In genomic region chr4:10593130-10593529, GRCh38 we compare ENCODE assay signal across 1 cellular context.
TF ChIP-seq lines count a peak whose summit lies in the region.

No MANE protein-coding gene starts in this region.

TF ChIP-seq in GM23338, 12 proteins besides CTCF, POLR2A, EP300 and RAD21 (continued from another document):
- TF ChIP-seq STAT1 (IDR thresholded peaks at IDR 0.05; ENCODE audit: unreplicated experiment), result no peak
- no peak for TF ChIP-seq ETS1 (IDR thresholded peaks at IDR 0.05)
- no peak for TF ChIP-seq EZH2 (IDR thresholded peaks at IDR 0.05; ENCODE audit: low read depth, unreplicated experiment)
- no peak for TF ChIP-seq EZH2phosphoT487 (IDR thresholded peaks at IDR 0.05; ENCODE audit: unreplicated experiment)
- no peak for TF ChIP-seq ZNF331 (CRISPR knock-in tag; IDR thresholded peaks at IDR 0.05; ENCODE audit: low read depth)
- no peak for TF ChIP-seq JUNB (IDR thresholded peaks at IDR 0.05; ENCODE audit: unreplicated experiment)
- no peak for TF ChIP-seq NANOG (IDR thresholded peaks at IDR 0.05; ENCODE audit: borderline replicate concordance)
- TF ChIP-seq REST (IDR thresholded peaks at IDR 0.05; ENCODE audit: unreplicated experiment), result no peak
